Comparison of ENCODE assay signal across 8 cellular contexts in genomic region chr14:102320033-102320660, GRCh38. TPM values are rescaled to one million over a fixed set of nuclear protein-coding genes. Genes with fewer than 3 reads are reported as not detected.
DNase-seq lines count a peak whose midpoint lies in the region; ATAC-seq lines count a peak whose summit lies in the region.

No MANE protein-coding gene starts in this region.

- H3K9ac ChIP-seq in Karpas-422 (ENCODE audit: low read length) = peak overlapping the region; percentile 88

- DNase-seq in COLO668 (lab: John Stamatoyannopoulos, UW; ENCODE audit: unreplicated experiment) (peak; percentile 36), Karpas-422 (peak; percentile 68), ecto neural progenitor cell (ENCODE audit: low spot score) (peak; percentile 58), medulla oblongata (ENCODE audit: extremely low spot score) (peak; percentile 57), GDM1 (lab: John Stamatoyannopoulos, UW) (no peak)
- peak; percentile 37 for DNase-seq in activated CD4-positive, alpha-beta T cell treated with anti-CD3 and anti-CD28 coated beads, Interleukin-2, amount 50 U/mL, for 1 hour
- peak; percentile 33 for DNase-seq in stimulated activated naive CD4-positive, alpha-beta T cell treated with Interleukin-2 at 50 U/mL for 16 hours (lab: John Stamatoyannopoulos, UW)

- peak overlapping the region; percentile 92 for H3K4me2 ChIP-seq in Karpas-422 (ENCODE audit: low read depth, low read length, poor library complexity, severe bottlenecking)

- peaks cover 46% of the 10 kb centered on the region for H3K79me2 ChIP-seq in Karpas-422 (ENCODE audit: low read length)

- no peaks in the 10 kb centered on the region for H3K9me3 ChIP-seq in Karpas-422 (ENCODE audit: low read length)

- ATAC-seq in GM21515 (IDR thresholded peaks at IDR 0.05; ENCODE audit: unreplicated experiment) = peak; percentile 15

- H3K4me3 ChIP-seq in Karpas-422 (ENCODE audit: low read length) = peak overlapping the region; percentile 83

- H2AFZ ChIP-seq in Karpas-422 (ENCODE audit: low read length) = no peak overlapping the region; the same call in 1 of the 2 replicates

- peaks cover 5% of the 10 kb centered on the region; the same call in 1 of the 2 replicates for H3K36me3 ChIP-seq in Karpas-422 (ENCODE audit: insufficient read depth, low read length)

- H3K9me2 ChIP-seq in Karpas-422 (replicated peaks; ENCODE audit: insufficient read depth, low read length) = no peaks in the 10 kb centered on the region

- H4K20me1 ChIP-seq in Karpas-422 (ENCODE audit: insufficient read depth, low read depth, low read length) = no peaks in the 10 kb centered on the region

- peaks cover 50% of the 10 kb centered on the region for H3K4me1 ChIP-seq in Karpas-422 (ENCODE audit: low read length)

- no peak overlapping the region; the same call in 1 of the 2 replicates for H3K27ac ChIP-seq in Karpas-422 (ENCODE audit: low read length)

- no peaks in the 10 kb centered on the region for H3K27me3 ChIP-seq in Karpas-422 (ENCODE audit: low read length)

RNA-seq across cellular contexts. Expression of gene ZNF839, which starts 0.6 kb away (rescaled TPM):
- total RNA-seq in Karpas-422 (2014; rRNA removed; shearing (Covaris generic); ENCODE audit: low replicate concordance) = 14.3 and 36.6 TPM in 2 replicates

RNA-seq across cellular contexts. Expression of gene MOK, which starts 15.2 kb away (rescaled TPM):
- 4.4 and 12.3 TPM in 2 replicates for total RNA-seq in Karpas-422 (2014; rRNA removed; shearing (Covaris generic); ENCODE audit: low replicate concordance)

RNA-seq across cellular contexts. Expression of gene CINP, which starts 42.5 kb away (rescaled TPM):
- 37.9 and 44.4 TPM in 2 replicates for total RNA-seq in Karpas-422 (2014; rRNA removed; shearing (Covaris generic); ENCODE audit: low replicate concordance)

RNA-seq across cellular contexts. Expression of gene TECPR2, which starts 42.6 kb away (rescaled TPM):
- 10.3 and 11.8 TPM in 2 replicates for total RNA-seq in Karpas-422 (2014; rRNA removed; shearing (Covaris generic); ENCODE audit: low replicate concordance)
